ENCODE assay signal across 17 cellular contexts in the genomic region with DNA sequence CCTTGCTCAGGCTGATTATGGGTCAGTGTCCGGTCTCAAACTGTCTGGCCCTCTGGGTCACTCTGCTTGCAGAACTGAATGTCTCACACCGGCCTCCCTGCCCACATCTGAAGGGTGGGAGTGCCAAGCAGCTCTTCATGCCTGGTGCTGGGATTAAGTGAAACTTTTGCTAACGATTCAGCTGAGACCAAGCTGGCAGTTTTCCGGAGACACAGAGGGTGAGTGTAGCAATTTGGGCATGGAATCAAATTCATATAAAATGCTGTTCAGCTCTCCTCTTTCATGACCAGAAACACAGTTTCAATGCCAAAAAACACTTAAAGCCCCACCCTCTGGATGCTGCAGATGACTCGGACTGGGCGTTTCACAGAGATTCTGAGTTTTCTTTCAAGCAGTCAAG.
DNase-seq lines count a peak whose midpoint lies in the region; FAIRE-seq and TF ChIP-seq lines count a peak whose summit lies in the region.
"Had no signal": no experiment of that assay in that cellular context is flagged by ENCODE, and none has a peak within 500 bp of the region (broad histone marks: within the 10 kb centered on the region; RNA-seq: fewer than 3 reads in every experiment).

No MANE protein-coding gene starts in this region.

- peak overlapping the region in 4 of 5 experiments; percentile 54 to 76 (median 64) for H3K27ac Mint-ChIP-seq in brain
- H3K27ac Mint-ChIP-seq in neural progenitor cell: no peak overlapping the region
- H3K27ac Mint-ChIP-seq: activated CD4-positive, alpha-beta T cell treated with anti-CD3 and anti-CD28 coated beads for 36 hours; activated T-helper 17 cell treated with anti-CD3 and anti-CD28 coated beads, Interleukin-2, amount 50 U/mL, for 72 hours had no signal

- H3K4me1 Mint-ChIP-seq in brain (peaks cover 76% of the 10 kb centered on the region), neural progenitor cell (peaks cover 38% of the 10 kb centered on the region)
- H3K4me1 Mint-ChIP-seq: activated CD4-positive, alpha-beta T cell treated with anti-CD3 and anti-CD28 coated beads for 36 hours; activated T-helper 17 cell treated with anti-CD3 and anti-CD28 coated beads, Interleukin-2, amount 50 U/mL, for 72 hours had no signal

- H3K27me3 ChIP-seq in GM23248 (replicated peaks; ENCODE audit: insufficient read depth) (no peaks in the 10 kb centered on the region), thyroid gland (no peaks in the 10 kb centered on the region), neural progenitor cell (no peaks in the 10 kb centered on the region)
- H3K27me3 ChIP-seq: foreskin keratinocyte had no signal

- no peak for FAIRE-seq in kidney (lab: Jason Lieb, UNC)
- FAIRE-seq: keratinocyte had no signal

- H3K79me2 ChIP-seq in GM23248 (ENCODE audit: insufficient read depth) (no peaks in the 10 kb centered on the region), neural progenitor cell (ENCODE audit: low read depth) (no peaks in the 10 kb centered on the region)

- H3K4me1 ChIP-seq in GM23248 (ENCODE audit: insufficient read depth) (peaks cover 55% of the 10 kb centered on the region), kidney (ENCODE audit: control insufficient read depth in 1 of 2, insufficient read depth in 1 of 2, low read depth in 1 of 2, low read length in 2 of 2) (peaks cover 5 to 14% of the 10 kb centered on the region in 2 donors), thyroid gland (peaks cover 32 to 48% of the 10 kb centered on the region in 2 donors), neural progenitor cell (peaks cover 20% of the 10 kb centered on the region)
- H3K4me1 ChIP-seq: Caco-2, foreskin keratinocyte had no signal

- H3K9ac ChIP-seq in GM23248 (peak overlapping the region; percentile 5; the same call in 1 of the 2 replicates), kidney (ENCODE audit: low read length in 2 of 2) (no peak overlapping the region), neural progenitor cell (no peak overlapping the region)

- H3K9me3 Mint-ChIP-seq in brain: peaks cover 0 to 6% (median 3%) of the 10 kb centered on the region in 5 experiments
- peaks cover 8% of the 10 kb centered on the region for H3K9me3 Mint-ChIP-seq in neural progenitor cell
- H3K9me3 Mint-ChIP-seq: activated T-helper 17 cell treated with anti-CD3 and anti-CD28 coated beads, Interleukin-2, amount 50 U/mL, for 72 hours had no signal

- H3K4me2 ChIP-seq in GM23248 (ENCODE audit: unreplicated experiment) (peak overlapping the region; percentile 34), neural progenitor cell (no peak overlapping the region)

- H3K9me3 ChIP-seq in GM23248 (ENCODE audit: low read depth) (no peaks in the 10 kb centered on the region), kidney (ENCODE audit: control insufficient read depth in 1 of 2, low read length in 2 of 2) (no peaks in the 10 kb centered on the region), thyroid gland (no peaks in the 10 kb centered on the region), neural progenitor cell (ENCODE audit: low read depth) (no peaks in the 10 kb centered on the region)
- H3K9me3 ChIP-seq: Caco-2 had no signal

- H4K20me1 ChIP-seq in GM23248 (ENCODE audit: insufficient read depth) (no peaks in the 10 kb centered on the region), neural progenitor cell (ENCODE audit: low read depth) (no peaks in the 10 kb centered on the region)

- H3K27ac ChIP-seq in GM23248: no peak overlapping the region
- no peak overlapping the region for H3K27ac ChIP-seq in kidney (ENCODE audit: low read depth in 2 of 2, low read length in 2 of 2)
- H3K27ac ChIP-seq in thyroid gland: peak overlapping the region; percentile 47 to 69 (median 62)
- no peak overlapping the region for H3K27ac ChIP-seq in neural progenitor cell
- H3K27ac ChIP-seq: foreskin keratinocyte had no signal

- peak overlapping the region; percentile 27; the same call in 1 of the 2 replicates for H3K4me3 ChIP-seq in GM23248
- no peak overlapping the region for H3K4me3 ChIP-seq in kidney (ENCODE audit: low read length in 2 of 2)
- no peak overlapping the region for H3K4me3 ChIP-seq in thyroid gland (replicated peaks in 1 of 3)
- no peak overlapping the region for H3K4me3 ChIP-seq in neural progenitor cell

- H3K27me3 Mint-ChIP-seq in brain: peaks cover 5% of the 10 kb centered on the region
- H3K27me3 Mint-ChIP-seq in neural progenitor cell (ENCODE audit: insufficient read depth, low read depth): peaks cover 3% of the 10 kb centered on the region

- no peak overlapping the region for H2AFZ ChIP-seq in GM23248
- H2AFZ ChIP-seq in neural progenitor cell (replicated peaks): no peak overlapping the region

- WGBS in GM23248 (ENCODE audit: low coverage in 1 of 2, low lambda C conversion rate in 2 of 2, missing lambda C conversion rate in 2 of 2), 2 experiments: 4% methylated on average over 6 of the region's 6 CpGs
- WGBS in thyroid gland, 2 donors: 16% methylated on average over 4 to 5 of the region's 6 CpGs

- peak overlapping the region in 1 of 5 experiments; percentile 65 for H3K4me3 Mint-ChIP-seq in brain
- H3K4me3 Mint-ChIP-seq in neural progenitor cell: no peak overlapping the region
- H3K4me3 Mint-ChIP-seq: activated CD4-positive, alpha-beta T cell treated with anti-CD3 and anti-CD28 coated beads for 36 hours; activated T-helper 17 cell treated with anti-CD3 and anti-CD28 coated beads, Interleukin-2, amount 50 U/mL, for 72 hours had no signal

- H3F3A ChIP-seq in GM23248 (ENCODE audit: insufficient read depth) (peaks cover 44% of the 10 kb centered on the region), neural progenitor cell (ENCODE audit: low read depth) (peaks cover 19% of the 10 kb centered on the region)

- intact Hi-C loops in kidney (cut with DNase I) (no loop called here), thyroid gland (cut with DNase I) (no loop called here)

- in situ Hi-C loops in GM23248 (cut with MboI): loop anchor here (10.0 kb wide), 1 partner anchor 252 kb away; a partner anchor contains a TSS

- H3K9me2 ChIP-seq in GM23248 (ENCODE audit: insufficient read depth): no peaks in the 10 kb centered on the region

- TF ChIP-seq CTCF in brain (conservative IDR thresholded peaks at IDR 0.05) (no peak), kidney (IDR thresholded peaks at IDR 0.05; ENCODE audit: borderline replicate concordance, extremely low read depth, insufficient read depth) (no peak), thyroid gland (IDR thresholded peaks at IDR 0.05) (no peak), neural progenitor cell (IDR thresholded peaks at IDR 0.05) (no peak)

- peak; percentile 96 for DNase-seq in GM23248
- DNase-seq in kidney: peak; percentile 32
- DNase-seq in thyroid gland: peak; percentile 86 to 87
- DNase-seq in activated gamma-delta T cell (lab: John Stamatoyannopoulos, UW): no peak
- DNase-seq in hepatic stellate cell (ENCODE audit: low spot score): no peak
- no peak for DNase-seq in neural progenitor cell (ENCODE audit: low spot score)
- DNase-seq: activated CD4-positive, alpha-beta T cell treated with anti-CD3 and anti-CD28 coated beads for 36 hours; Caco-2; caudate nucleus; foreskin keratinocyte; NCI-H146; NCI-H748 treated with DMSO at 0.1 percent for 48 hours; stimulated activated CD4-positive, alpha-beta T cell treated with anti-CD3 and anti-CD28 coated beads, Interleukin-15, amount 100 ng/mL, for 24 hours; stimulated activated CD8-positive, alpha-beta memory T cell treated with anti-CD3 and anti-CD28 coated beads, Interleukin-4, amount 100 ng/mL, for 48 hours had no signal

- TF ChIP-seq POLR2A in thyroid gland (IDR thresholded peaks at IDR 0.05): peak in 1 of 2 donors; percentile 24

- H3K36me3 Mint-ChIP-seq in brain (no peaks in the 10 kb centered on the region), neural progenitor cell (no peaks in the 10 kb centered on the region)

- H3K36me3 ChIP-seq in GM23248 (ENCODE audit: low read depth) (no peaks in the 10 kb centered on the region), kidney (ENCODE audit: control insufficient read depth in 1 of 2, insufficient read depth in 2 of 2, low read length in 2 of 2) (no peaks in the 10 kb centered on the region), thyroid gland (no peaks in the 10 kb centered on the region), neural progenitor cell (no peaks in the 10 kb centered on the region)

Comparison
In these comparisons a context has a peak if more than half of its experiments do, and no peak if none do; other contexts are left out.
1. DNase-seq: peak in GM23248 (single experiment), kidney (single experiment) and thyroid gland (2 of 2); none in activated gamma-delta T cell (single experiment), hepatic stellate cell (single experiment) and neural progenitor cell (single experiment).
2. H3K27ac ChIP-seq: peak in thyroid gland (3 of 3); none in GM23248 (single experiment), kidney (0 of 2) and neural progenitor cell (single experiment).